18 cellular contexts compared by ENCODE assay signal in the genomic region with DNA sequence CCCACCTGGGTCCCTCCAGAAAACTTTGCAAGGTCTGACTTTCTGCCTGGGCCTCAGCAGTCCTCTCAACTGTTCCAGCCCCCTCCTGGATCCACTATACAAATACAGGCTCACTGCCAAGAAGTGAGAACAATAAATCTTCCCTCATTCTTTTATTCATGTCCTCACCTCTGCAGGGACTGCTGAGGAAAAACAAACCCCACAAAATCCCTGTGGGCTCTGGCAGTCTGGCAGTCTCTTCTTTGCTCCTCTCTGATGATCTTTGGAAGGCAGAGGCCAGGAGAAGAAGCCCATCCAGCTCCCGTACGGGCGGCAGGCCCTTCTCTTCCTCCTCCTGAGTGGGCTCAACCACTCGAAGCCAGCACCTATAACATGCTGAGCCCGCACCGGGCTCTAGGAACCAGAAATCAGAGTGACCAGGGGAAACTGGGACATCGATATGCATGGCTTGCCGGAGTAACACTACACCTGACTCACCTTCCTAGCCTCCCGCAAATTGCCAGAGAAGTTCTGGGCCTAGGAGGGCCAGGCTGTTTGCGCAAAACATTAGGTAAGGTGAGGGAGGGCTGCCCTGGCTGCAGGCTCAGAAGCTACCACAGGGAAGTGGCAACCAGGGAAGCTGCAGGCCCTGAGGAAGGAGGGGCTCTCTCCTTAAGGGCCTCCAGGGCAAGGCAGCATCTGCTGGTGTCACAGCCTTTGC. TPM values are rescaled to one million over a fixed set of nuclear protein-coding genes. Genes with fewer than 3 reads are reported as not detected.
A peak's percentile ranks its signal among the peaks of the same experiment; 100 is the strongest.
DNase-seq lines count a peak whose midpoint lies in the region; ATAC-seq, FAIRE-seq and TF ChIP-seq lines count a peak whose summit lies in the region.
"Had no signal": no experiment of that assay in that cellular context is flagged by ENCODE, and none has a peak within 500 bp of the region (broad histone marks: within the 10 kb centered on the region; RNA-seq: fewer than 3 reads in every experiment).

No MANE protein-coding gene starts in this region.

- ATAC-seq in HG02798 (IDR thresholded peaks at IDR 0.05; ENCODE audit: poor library complexity, unreplicated experiment) (no peak), left cardiac atrium (no peak)
- no peak for ATAC-seq in activated T-cell treated with anti-CD3 and anti-CD28 coated beads, Interleukin-2, amount 50 U/mL, for 4 hours
- ATAC-seq: activated T-helper 17 cell treated with anti-CD3 and anti-CD28 coated beads, Interleukin-2, amount 50 U/mL, for 72 hours had no signal

- H3K9me3 ChIP-seq in A673 (ENCODE audit: low read depth, low read length, poor library complexity, severe bottlenecking) = no peaks in the 10 kb centered on the region
- H3K9me3 ChIP-seq: pancreas had no signal

- DNase-seq in A673 (ENCODE audit: low spot score) (peak; percentile 62), HTR-8/SVneo (ENCODE audit: insufficient read length, low spot score) (no peak), RCC 7860 (ENCODE audit: low spot score) (peak; percentile 37), islet precursor cell (peak; percentile 61), left cardiac atrium (no peak)
- DNase-seq in stimulated activated naive CD4-positive, alpha-beta T cell treated with Interleukin-2 at 50 U/mL for 16 hours (lab: John Stamatoyannopoulos, UW) = no peak
- DNase-seq in activated T-cell treated with anti-CD3 and anti-CD28 coated beads, Interleukin-2, amount 50 U/mL, for 4 hours = no peak
- DNase-seq: activated CD4-positive, alpha-beta T cell treated with anti-CD3 and anti-CD28 coated beads, Interleukin-2, amount 50 U/mL, for 48 hours; amniotic stem cell; DMS153; HFFc6; MM.1S; pancreas; stimulated activated CD4-positive, alpha-beta T cell treated with anti-CD3 and anti-CD28 coated beads, Interleukin-12 subunit alpha, Interleukin-12 subunit beta, amount 100 ng/mL, for 4 hours; substantia nigra; T1000 had no signal

- POLR2A ChIA-PET in A673 (lab: Charles Lee; ENCODE audit: low non-redundant PET) = no interaction called here

- no peaks in the 10 kb centered on the region for H3K36me3 ChIP-seq in A673 (ENCODE audit: insufficient read depth, low read length, poor library complexity, severe bottlenecking)
- H3K36me3 ChIP-seq: pancreas had no signal

- no peak overlapping the region for H3K4me3 ChIP-seq in A673 (ENCODE audit: low read depth, low read length, poor library complexity, severe bottlenecking)
- H3K4me3 ChIP-seq: pancreas had no signal

- H3K27me3 ChIP-seq in A673 (replicated peaks; ENCODE audit: insufficient read depth, low read depth, low read length, poor library complexity) = no peaks in the 10 kb centered on the region
- H3K27me3 ChIP-seq: pancreas had no signal

- no peak overlapping the region for H3K4me3 Mint-ChIP-seq in activated T-cell treated with anti-CD3 and anti-CD28 coated beads, Interleukin-2, amount 50 U/mL, for 4 hours
- H3K4me3 Mint-ChIP-seq: activated T-helper 17 cell treated with anti-CD3 and anti-CD28 coated beads, Interleukin-2, amount 50 U/mL, for 72 hours; HFFc6 had no signal

- TF ChIP-seq CTCF in A673 (conservative IDR thresholded peaks at IDR 0.05; ENCODE audit: low read depth, low read length) = no peak

- peaks cover 9% of the 10 kb centered on the region for H3K4me1 ChIP-seq in A673 (ENCODE audit: insufficient read depth, low read length, poor library complexity, severe bottlenecking)
- H3K4me1 ChIP-seq: pancreas had no signal

- intact Hi-C loops in A673 (cut with micrococcal nuclease; ENCODE audit: unreplicated experiment) (no loop called here), left cardiac atrium (cut with DNase I) (no loop called here)

- CTCF ChIA-PET in A673 (lab: Charles Lee) = no interaction called here

- peak; percentile 74 for FAIRE-seq in HTR-8/SVneo (lab: Jason Lieb, UNC)
- FAIRE-seq in RCC 7860 (lab: Jason Lieb, UNC) = no peak
- FAIRE-seq: pancreas had no signal

- no peaks in the 10 kb centered on the region for H3K9me3 Mint-ChIP-seq in activated T-cell treated with anti-CD3 and anti-CD28 coated beads, Interleukin-2, amount 50 U/mL, for 4 hours
- H3K9me3 Mint-ChIP-seq: activated T-helper 17 cell treated with anti-CD3 and anti-CD28 coated beads, Interleukin-2, amount 50 U/mL, for 72 hours; HFFc6 had no signal

- BruUV-seq in A673 (replicated peaks; lab: Mats Ljungman, UMichigan) = no TSS peak

- peaks cover 4% of the 10 kb centered on the region for H3K27me3 Mint-ChIP-seq in activated T-cell treated with anti-CD3 and anti-CD28 coated beads, Interleukin-2, amount 50 U/mL, for 4 hours (ENCODE audit: low read depth)

- H3K27ac ChIP-seq in A673 (ENCODE audit: low read depth, low read length, poor library complexity, severe bottlenecking) = no peak overlapping the region
- H3K27ac ChIP-seq: pancreas had no signal

- H3K36me3 Mint-ChIP-seq in activated T-cell treated with anti-CD3 and anti-CD28 coated beads, Interleukin-2, amount 50 U/mL, for 4 hours (ENCODE audit: insufficient read depth) = no peaks in the 10 kb centered on the region

- no peaks in the 10 kb centered on the region for H3K4me1 Mint-ChIP-seq in activated T-cell treated with anti-CD3 and anti-CD28 coated beads, Interleukin-2, amount 50 U/mL, for 4 hours (ENCODE audit: low read depth)

RNA-seq across cellular contexts. Expression of gene TMPRSS5, which starts 24.2 kb away (rescaled TPM):
- total RNA-seq in A673 (2021) = 1.5 and 2.9 TPM in 2 replicates
- under 1 TPM; 0.30 to 0.55 (median 0.30) TPM for total RNA-seq in activated T-cell treated with anti-CD3 and anti-CD28 coated beads, Interleukin-2, amount 50 U/mL, for 4 hours
- total RNA-seq in left cardiac atrium = 1 to 10 TPM in 1 of 2 donors, under 1 TPM in 1; 0.73 to 2.1 TPM

Comparison
In these comparisons a context has a peak if more than half of its experiments do, and no peak if none do; other contexts are left out.
1. DNase-seq: peak in A673 (single experiment), RCC 7860 (single experiment) and islet precursor cell (single experiment); none in HTR-8/SVneo (single experiment), stimulated activated naive CD4-positive, alpha-beta T cell treated with Interleukin-2 at 50 U/mL for 16 hours (single experiment), activated T-cell treated with anti-CD3 and anti-CD28 coated beads, Interleukin-2, amount 50 U/mL, for 4 hours (single experiment) and left cardiac atrium (single experiment).